Comparison of ENCODE assay signal across 16 cellular contexts in the genomic region with DNA sequence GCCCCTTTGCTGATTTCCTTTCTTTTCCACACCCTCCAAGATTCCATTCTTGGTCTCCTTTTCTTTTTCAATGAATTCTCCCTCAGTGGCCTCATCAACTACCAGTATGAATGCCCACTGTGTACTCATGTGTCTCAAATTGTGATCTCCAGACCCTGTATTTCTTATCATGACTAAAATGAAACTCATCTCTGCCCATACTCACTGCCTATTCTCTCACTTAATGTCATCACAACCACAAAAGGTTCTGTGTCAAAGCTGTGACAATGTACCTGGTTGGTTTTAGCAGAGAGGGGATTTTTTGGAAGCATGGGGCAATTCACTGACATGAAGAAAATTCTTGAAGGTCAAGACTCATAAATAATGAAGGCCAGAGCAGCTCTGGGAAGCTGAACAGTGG. TPM values are rescaled to one million over a fixed set of nuclear protein-coding genes. Genes with fewer than 3 reads are reported as not detected.
"Had no signal": no experiment of that assay in that cellular context is flagged by ENCODE, and none has a peak within 500 bp of the region (broad histone marks: within the 10 kb centered on the region; RNA-seq: fewer than 3 reads in every experiment).

No MANE protein-coding gene starts in this region.

- H3K27ac ChIP-seq: foreskin keratinocyte, left lung, parathyroid adenoma had no signal

- ATAC-seq: foreskin keratinocyte; left lung; mucosa of descending colon; naive thymus-derived CD4-positive, alpha-beta T cell had no signal

- H3K79me2 ChIP-seq: parathyroid adenoma had no signal

- H2AFZ ChIP-seq: parathyroid adenoma had no signal

- H3K4me3 ChIP-seq: left lung, mucosa of descending colon had no signal

- DNase-seq: activated CD4-positive, alpha-beta T cell treated with anti-CD3 and anti-CD28 coated beads, Interleukin-2, amount 10 ng/mL, durations not matched to agents 24 days and 14 days; activated gamma-delta T cell; activated T-cell treated with anti-CD3 and anti-CD28 coated beads, Interleukin-2, amount 50 U/mL, for 1 hour; aorta; cerebellar nuclear complex; effector memory CD4-positive, alpha-beta T cell; foreskin keratinocyte; glutamatergic neuron; hypothalamus; kidney; left lung; mucosa of descending colon; naive thymus-derived CD4-positive, alpha-beta T cell; retina had no signal

- H3K4me1 ChIP-seq: foreskin keratinocyte, left lung, parathyroid adenoma had no signal

- H3K9ac ChIP-seq: parathyroid adenoma had no signal

- H3K36me3 ChIP-seq: left lung had no signal

- FAIRE-seq: kidney had no signal

RNA-seq across cellular contexts. Expression of a gene that starts 11.5 kb away (rescaled TPM):
- total RNA-seq: activated CD4-positive, alpha-beta T cell treated with anti-CD3 and anti-CD28 coated beads, Interleukin-2, amount 10 ng/mL, durations not matched to agents 24 days and 14 days; foreskin keratinocyte; kidney; mucosa of descending colon; naive thymus-derived CD4-positive, alpha-beta T cell; temporal lobe had no signal
- polyA plus RNA-seq: aorta; naive thymus-derived CD4-positive, alpha-beta T cell had no signal

RNA-seq across cellular contexts. Expression of a gene that starts 41.1 kb away (rescaled TPM):
- total RNA-seq: activated CD4-positive, alpha-beta T cell treated with anti-CD3 and anti-CD28 coated beads, Interleukin-2, amount 10 ng/mL, durations not matched to agents 24 days and 14 days; foreskin keratinocyte; naive thymus-derived CD4-positive, alpha-beta T cell had no signal
- polyA plus RNA-seq: foreskin keratinocyte; naive thymus-derived CD4-positive, alpha-beta T cell had no signal
